Comparison of ENCODE assay signal across 8 cellular contexts in genomic region chr10:70169661-70170364, GRCh38. TPM values are rescaled to one million over a fixed set of nuclear protein-coding genes. Genes with fewer than 3 reads are reported as not detected.
DNase-seq lines count a peak whose midpoint lies in the region; ATAC-seq and TF ChIP-seq lines count a peak whose summit lies in the region.

No MANE protein-coding gene starts in this region.

- H3K27me3 Mint-ChIP-seq in activated CD8-positive, alpha-beta T cell treated with anti-CD3 and anti-CD28 coated beads, Interleukin-2, amount 10 ng/mL, durations not matched to agents 7 days and 5 days (ENCODE audit: low read depth) = no peaks in the 10 kb centered on the region

- H3K36me3 ChIP-seq in heart left ventricle = peaks cover 0 to 22% (median 8%) of the 10 kb centered on the region in 9 donors

- intact Hi-C loops in heart left ventricle (cut with DNase I) = loop anchor here in 1 of 10 donors (1.0 kb wide), 1 partner anchor 24 kb away; the partner anchor contains the start of gene TYSND1

- H3K4me1 ChIP-seq in heart left ventricle = peaks cover 0 to 67% (median 31%) of the 10 kb centered on the region in 12 donors

- TF ChIP-seq CTCF in heart left ventricle (IDR thresholded peaks at IDR 0.05) = no peak

- WGBS in heart left ventricle, 4 donors = 0 to 1% (median 1%) methylated on average over 25 to 39 of the region's 39 CpGs

- ATAC-seq in GM19035 (IDR thresholded peaks at IDR 0.05; ENCODE audit: unreplicated experiment) = peak; percentile 4
- peak; percentile 25 for ATAC-seq in HG03135 (IDR thresholded peaks at IDR 0.05; ENCODE audit: unreplicated experiment)
- ATAC-seq in activated CD8-positive, alpha-beta T cell treated with anti-CD3 and anti-CD28 coated beads, Interleukin-2, amount 10 ng/mL, durations not matched to agents 7 days and 5 days = peak; percentile 11
- ATAC-seq in heart left ventricle = peak; percentile 12 to 53 (median 46)
- ATAC-seq in GM18519 (IDR thresholded peaks at IDR 0.05; ENCODE audit: low FRiP score, unreplicated experiment) = no peak

- POLR2A ChIA-PET in activated CD8-positive, alpha-beta T cell treated with anti-CD3 and anti-CD28 coated beads, Interleukin-2, amount 10 ng/mL, durations not matched to agents 7 days and 5 days (lab: Charles Lee) = interaction anchor here (1.0 to 2.4 kb wide), 11 partner anchors 8 to 235 kb away, joined by 3 to 19 read pairs (median 7); partner anchors contain the start of genes EIF4EBP2 and TYSND1

- peak; percentile 38 for DNase-seq in activated CD8-positive, alpha-beta T cell treated with anti-CD3 and anti-CD28 coated beads, Interleukin-2, amount 10 ng/mL, durations not matched to agents 7 days and 5 days
- DNase-seq in heart left ventricle (peak in 1 of 5 donors; percentile 12), retina (peak; percentile 63), NCI-H1105 (lab: John Stamatoyannopoulos, UW) (no peak), NCI-H526 (lab: John Stamatoyannopoulos, UW) (no peak)

- H3K36me3 Mint-ChIP-seq in activated CD8-positive, alpha-beta T cell treated with anti-CD3 and anti-CD28 coated beads, Interleukin-2, amount 10 ng/mL, durations not matched to agents 7 days and 5 days (ENCODE audit: low read depth) = peaks cover 40% of the 10 kb centered on the region

- no peaks in the 10 kb centered on the region for H3K27me3 ChIP-seq in heart left ventricle

- H3K9me3 ChIP-seq in heart left ventricle = no peaks in the 10 kb centered on the region

- TF ChIP-seq POLR2A in heart left ventricle (IDR thresholded peaks at IDR 0.05) = no peak

- CTCF ChIA-PET in activated CD8-positive, alpha-beta T cell treated with anti-CD3 and anti-CD28 coated beads, Interleukin-2, amount 10 ng/mL, durations not matched to agents 7 days and 5 days (lab: Charles Lee) = interaction anchor here (1.2 to 5.6 kb wide), 6 partner anchors 12 to 103 kb away, joined by 3 to 67 read pairs (median 10); partner anchors contain the start of gene TYSND1

- peak overlapping the region; percentile 68 to 98 (median 84) for H3K4me3 ChIP-seq in heart left ventricle

- H3K27ac ChIP-seq in heart left ventricle = peak overlapping the region; percentile 83 to 95 (median 92)

- H3K27ac Mint-ChIP-seq in activated CD8-positive, alpha-beta T cell treated with anti-CD3 and anti-CD28 coated beads, Interleukin-2, amount 10 ng/mL, durations not matched to agents 7 days and 5 days = peak overlapping the region; percentile 99

- H3K4me1 Mint-ChIP-seq in activated CD8-positive, alpha-beta T cell treated with anti-CD3 and anti-CD28 coated beads, Interleukin-2, amount 10 ng/mL, durations not matched to agents 7 days and 5 days (ENCODE audit: low read depth) = peaks cover 65% of the 10 kb centered on the region

- peak overlapping the region; percentile 86 for H3K4me3 Mint-ChIP-seq in activated CD8-positive, alpha-beta T cell treated with anti-CD3 and anti-CD28 coated beads, Interleukin-2, amount 10 ng/mL, durations not matched to agents 7 days and 5 days

- H3K9me3 Mint-ChIP-seq in activated CD8-positive, alpha-beta T cell treated with anti-CD3 and anti-CD28 coated beads, Interleukin-2, amount 10 ng/mL, durations not matched to agents 7 days and 5 days (ENCODE audit: insufficient read depth) = no peaks in the 10 kb centered on the region

RNA-seq across cellular contexts. Expression of gene SAR1A, which starts 0.5 kb away (rescaled TPM):
- 100 to 1,000 TPM; 157 to 160 TPM for total RNA-seq in activated CD8-positive, alpha-beta T cell treated with anti-CD3 and anti-CD28 coated beads, Interleukin-2, amount 10 ng/mL, durations not matched to agents 7 days and 5 days
- total RNA-seq in heart left ventricle = 100 to 1,000 TPM in 2 of 9 donors, 10 to 100 TPM in 7; 47.6 to 117 (median 88.6) TPM
- polyA plus RNA-seq in heart left ventricle = 10 to 100 TPM; 28.7 to 67.8 TPM

RNA-seq across cellular contexts. Expression of gene TYSND1, which starts 23.3 kb away (rescaled TPM):
- total RNA-seq in activated CD8-positive, alpha-beta T cell treated with anti-CD3 and anti-CD28 coated beads, Interleukin-2, amount 10 ng/mL, durations not matched to agents 7 days and 5 days = 10 to 100 TPM; 12.0 to 13.4 TPM
- total RNA-seq in heart left ventricle = 1 to 10 TPM; 3.9 to 9.6 (median 5.4) TPM
- polyA plus RNA-seq in heart left ventricle = 1 to 10 TPM; 2.5 to 4.3 TPM

RNA-seq across cellular contexts. Expression of gene AIFM2, which starts 37.2 kb away (rescaled TPM):
- 1 to 10 TPM; 7.2 to 7.5 TPM for total RNA-seq in activated CD8-positive, alpha-beta T cell treated with anti-CD3 and anti-CD28 coated beads, Interleukin-2, amount 10 ng/mL, durations not matched to agents 7 days and 5 days
- 10 to 100 TPM; 12.9 to 23.8 (median 15.5) TPM for total RNA-seq in heart left ventricle
- polyA plus RNA-seq in heart left ventricle = 10 to 100 TPM; 21.6 to 31.8 TPM

Comparison
In these comparisons a context has a peak if more than half of its experiments do, and no peak if none do; other contexts are left out.
1. DNase-seq: peak in activated CD8-positive, alpha-beta T cell treated with anti-CD3 and anti-CD28 coated beads, Interleukin-2, amount 10 ng/mL, durations not matched to agents 7 days and 5 days (single experiment) and retina (single experiment); none in NCI-H1105 (single experiment) and NCI-H526 (0 of 2).